17 cellular contexts compared by ENCODE assay signal in the genomic region with DNA sequence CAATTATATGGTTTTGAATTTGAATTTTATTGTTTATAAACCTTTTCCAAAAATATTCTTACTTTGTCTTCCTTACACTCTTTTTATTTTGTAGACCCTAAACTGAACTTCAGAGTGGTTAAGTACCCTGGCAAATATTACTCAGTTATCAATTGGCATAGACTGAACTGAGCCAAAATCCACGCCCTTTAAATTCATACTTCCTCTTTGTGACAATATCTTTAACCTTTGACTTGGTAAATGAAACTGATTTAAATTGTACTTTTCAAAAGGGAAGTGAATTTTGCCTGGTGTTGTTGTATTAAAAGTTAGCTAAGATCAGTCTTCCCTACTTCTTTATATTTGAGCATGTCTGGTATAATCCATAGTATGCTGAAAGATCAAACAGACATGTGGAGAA.
DNase-seq lines count a peak whose midpoint lies in the region; ATAC-seq and FAIRE-seq lines count a peak whose summit lies in the region.
"Had no signal": no experiment of that assay in that cellular context is flagged by ENCODE, and none has a peak within 500 bp of the region (broad histone marks: within the 10 kb centered on the region; RNA-seq: fewer than 3 reads in every experiment).

No MANE protein-coding gene starts in this region.

- no peak overlapping the region for H3K27ac ChIP-seq in small intestine (ENCODE audit: low read depth in 1 of 2, low read length in 1 of 2)
- H3K27ac ChIP-seq in GM23248: no peak overlapping the region
- H3K27ac ChIP-seq: body of pancreas, coronary artery, gastrocnemius medialis, pancreas, tibial nerve had no signal

- no peak for FAIRE-seq in small intestine (lab: Jason Lieb, UNC)
- FAIRE-seq: pancreas had no signal

- H3K36me3 ChIP-seq in small intestine (ENCODE audit: control insufficient read depth in 2 of 2, insufficient read depth in 2 of 2, low read length in 2 of 2) (no peaks in the 10 kb centered on the region), GM23248 (ENCODE audit: low read depth) (no peaks in the 10 kb centered on the region)
- H3K36me3 ChIP-seq: gastrocnemius medialis, pancreas, tibial nerve had no signal

- WGBS in small intestine, 3 donors: 3 to 38% (median 25%) methylated on average over 1 of the region's 1 CpG
- WGBS in GM23248 (ENCODE audit: low coverage in 1 of 2, low lambda C conversion rate in 2 of 2, missing lambda C conversion rate in 2 of 2), 2 experiments: 58 to 67% methylated on average over 1 of the region's 1 CpG

- H3K9me2 ChIP-seq in GM23248 (ENCODE audit: insufficient read depth): no peaks in the 10 kb centered on the region

- peak; percentile 21 to 72 for DNase-seq in NOMO-1 (lab: John Stamatoyannopoulos, UW; ENCODE audit: unreplicated experiment in 2 of 2)
- DNase-seq in small intestine: peak; percentile 13
- no peak for DNase-seq in kidney glomerular epithelial cell (lab: John Stamatoyannopoulos, UW)
- no peak for DNase-seq in activated effector memory CD4-positive, alpha-beta T cell treated with anti-CD3 and anti-CD28 coated beads, Interleukin-2, amount 50 U/mL, for 16 hours
- no peak for DNase-seq in GM23248
- DNase-seq: activated CD4-positive, alpha-beta T cell treated with anti-CD3 and anti-CD28 coated beads, Interleukin-2, amount 10 ng/mL, durations not matched to agents 24 days and 14 days; body of pancreas; gastrocnemius medialis; GDM1; HCEC 1CT; NCI-H146; pancreas had no signal

- no peak overlapping the region for H3K9ac ChIP-seq in GM23248

- H2AFZ ChIP-seq in GM23248: no peak overlapping the region

- H3K9me3 ChIP-seq in small intestine (ENCODE audit: control insufficient read depth, low read depth): no peaks in the 10 kb centered on the region
- H3K9me3 ChIP-seq in GM23248 (ENCODE audit: low read depth): no peaks in the 10 kb centered on the region
- H3K9me3 ChIP-seq: body of pancreas, gastrocnemius medialis, pancreas, tibial nerve had no signal

- ATAC-seq in GM18907 (IDR thresholded peaks at IDR 0.05; ENCODE audit: unreplicated experiment) (peak; percentile 63), HG02885 (IDR thresholded peaks at IDR 0.05; ENCODE audit: poor library complexity, unreplicated experiment) (peak; percentile 55), HG02981 (IDR thresholded peaks at IDR 0.05; ENCODE audit: unreplicated experiment) (no peak)
- ATAC-seq: body of pancreas, gastrocnemius medialis, pancreas had no signal

- H3K79me2 ChIP-seq in GM23248 (ENCODE audit: insufficient read depth): no peaks in the 10 kb centered on the region

- no peaks in the 10 kb centered on the region for H3K4me1 ChIP-seq in small intestine (ENCODE audit: control insufficient read depth in 2 of 2, insufficient read depth in 1 of 2, low read depth in 1 of 2, low read length in 1 of 2)
- no peaks in the 10 kb centered on the region for H3K4me1 ChIP-seq in GM23248 (ENCODE audit: insufficient read depth)
- H3K4me1 ChIP-seq: body of pancreas, gastrocnemius medialis, pancreas, tibial nerve had no signal

- H3F3A ChIP-seq in GM23248 (ENCODE audit: insufficient read depth): no peaks in the 10 kb centered on the region

- in situ Hi-C loops in GM23248 (cut with MboI): no loop called here

- no peak overlapping the region for H3K4me2 ChIP-seq in GM23248 (ENCODE audit: unreplicated experiment)

- no peak overlapping the region for H3K4me3 ChIP-seq in small intestine (ENCODE audit: low read depth in 1 of 2, low read length in 2 of 2)
- no peak overlapping the region for H3K4me3 ChIP-seq in GM23248
- H3K4me3 ChIP-seq: body of pancreas, coronary artery, gastrocnemius medialis, pancreas, tibial nerve had no signal

- no peaks in the 10 kb centered on the region for H3K27me3 ChIP-seq in small intestine (ENCODE audit: control insufficient read depth in 2 of 2, insufficient read depth in 2 of 2, low read length in 2 of 2)
- no peaks in the 10 kb centered on the region for H3K27me3 ChIP-seq in GM23248 (replicated peaks; ENCODE audit: insufficient read depth)
- H3K27me3 ChIP-seq: body of pancreas, gastrocnemius medialis, pancreas, tibial nerve had no signal

- 0 out of 2 replicates have a peak, but pooled peaks cover 3% of the 10 kb centered on the region for H4K20me1 ChIP-seq in GM23248 (ENCODE audit: insufficient read depth)

Comparison
In these comparisons a context has a peak if more than half of its experiments do, and no peak if none do; other contexts are left out.
1. DNase-seq: peak in NOMO-1 (2 of 2) and small intestine (single experiment); none in kidney glomerular epithelial cell (single experiment), activated effector memory CD4-positive, alpha-beta T cell treated with anti-CD3 and anti-CD28 coated beads, Interleukin-2, amount 50 U/mL, for 16 hours (single experiment) and GM23248 (single experiment).